In genomic region chr10:71685554-71686202, GRCh38 we compare ENCODE assay signal across 23 cellular contexts. TPM values are rescaled to one million over a fixed set of nuclear protein-coding genes. Genes with fewer than 3 reads are reported as not detected.
"Had no signal": no experiment of that assay in that cellular context is flagged by ENCODE, and none has a peak within 500 bp of the region (broad histone marks: within the 10 kb centered on the region; RNA-seq: fewer than 3 reads in every experiment).

No MANE protein-coding gene starts in this region.

- H3K27me3 Mint-ChIP-seq: activated CD8-positive, alpha-beta T cell treated with anti-CD3 and anti-CD28 coated beads for 36 hours had no signal

- H3K27ac Mint-ChIP-seq: activated CD8-positive, alpha-beta T cell treated with anti-CD3 and anti-CD28 coated beads for 36 hours; activated naive CD8-positive, alpha-beta T cell treated with anti-CD3 and anti-CD28 coated beads, Interleukin-2, amount 50 U/mL, for 24 hours; activated T-helper 1 cell treated with anti-CD3 and anti-CD28 coated beads, Interleukin-12 subunit alpha, Interleukin-12 subunit beta, Interleukin-2, Interleukin-4 antibody, amounts not matched to agents 30 ng/mL and 10 ng/mL and 1 ng/mL, durations not matched to agents 14 hours and 24 hours and 36 hours; stimulated activated memory B cell treated with anti-CD40 and anti-IgM and Interleukin-4, amounts not matched to agents 10 μg/mL and 1 μg/mL and 100 μg/mL, for 72 hours had no signal

- H3K4me3 ChIP-seq: ascending aorta, coronary artery, gastrocnemius medialis, lung, spleen, tibial nerve, vagina had no signal

- H3K27ac ChIP-seq: ascending aorta, coronary artery, gastrocnemius medialis, neutrophil, spleen, tibial nerve, vagina, VCaP had no signal

- H3K4me1 ChIP-seq: ascending aorta, tibial nerve, vagina had no signal

- DNase-seq: activated CD4-positive, alpha-beta T cell treated with anti-CD3 and anti-CD28 coated beads for 4 hours; activated CD8-positive, alpha-beta memory T cell treated with anti-CD3 and anti-CD28 coated beads, Interleukin-2, amount 50 U/mL, for 4 hours; activated CD8-positive, alpha-beta T cell treated with anti-CD3 and anti-CD28 coated beads for 36 hours; activated naive CD4-positive, alpha-beta T cell treated with Interleukin-2 at 50 U/mL for 16 hours; activated naive CD8-positive, alpha-beta T cell treated with anti-CD3 and anti-CD28 coated beads, Interleukin-2, amount 50 U/mL, for 24 hours; effector CD4-positive, alpha-beta T cell; gastrocnemius medialis; midbrain; spleen; stimulated activated CD4-positive, alpha-beta T cell treated with anti-CD3 and anti-CD28 coated beads, Interleukin-1b, Interleukin-23, amount 100 ng/mL, for 48 hours; T1000 had no signal

- H3K36me3 ChIP-seq: ascending aorta, gastrocnemius medialis, neutrophil, spleen, tibial nerve, vagina had no signal

- ATAC-seq: activated CD8-positive, alpha-beta T cell treated with anti-CD3 and anti-CD28 coated beads for 36 hours; activated naive CD8-positive, alpha-beta T cell treated with anti-CD3 and anti-CD28 coated beads, Interleukin-2, amount 50 U/mL, for 24 hours; gastrocnemius medialis; sciatic nerve; stimulated activated memory B cell treated with anti-CD40 and anti-IgM and Interleukin-4, amounts not matched to agents 10 μg/mL and 1 μg/mL and 100 μg/mL, for 72 hours had no signal

- H3K4me3 Mint-ChIP-seq: activated CD8-positive, alpha-beta T cell treated with anti-CD3 and anti-CD28 coated beads for 36 hours; activated naive CD8-positive, alpha-beta T cell treated with anti-CD3 and anti-CD28 coated beads, Interleukin-2, amount 50 U/mL, for 24 hours; activated T-helper 1 cell treated with anti-CD3 and anti-CD28 coated beads, Interleukin-12 subunit alpha, Interleukin-12 subunit beta, Interleukin-2, Interleukin-4 antibody, amounts not matched to agents 30 ng/mL and 10 ng/mL and 1 ng/mL, durations not matched to agents 14 hours and 24 hours and 36 hours; stimulated activated memory B cell treated with anti-CD40 and anti-IgM and Interleukin-4, amounts not matched to agents 10 μg/mL and 1 μg/mL and 100 μg/mL, for 72 hours had no signal

- H3K27me3 ChIP-seq: ascending aorta, gastrocnemius medialis, neutrophil, spleen, tibial nerve, vagina had no signal

- H3K9me3 ChIP-seq: ascending aorta, gastrocnemius medialis, neutrophil, tibial nerve, vagina had no signal

RNA-seq across cellular contexts. Expression of gene C10orf105, which starts 33.9 kb away (rescaled TPM):
- total RNA-seq: ascending aorta, gastrocnemius medialis, kidney epithelial cell, progenitor cell of endocrine pancreas had no signal
